Comparison of ENCODE assay signal across 1 cellular context in genomic region chr2:237209046-237209375, GRCh38.
TF ChIP-seq lines count a peak whose summit lies in the region.

No MANE protein-coding gene starts in this region.

TF ChIP-seq in GM23338, 12 proteins besides CTCF, POLR2A, EP300 and RAD21 (continued from another document):
- TF ChIP-seq, protein P1, sequence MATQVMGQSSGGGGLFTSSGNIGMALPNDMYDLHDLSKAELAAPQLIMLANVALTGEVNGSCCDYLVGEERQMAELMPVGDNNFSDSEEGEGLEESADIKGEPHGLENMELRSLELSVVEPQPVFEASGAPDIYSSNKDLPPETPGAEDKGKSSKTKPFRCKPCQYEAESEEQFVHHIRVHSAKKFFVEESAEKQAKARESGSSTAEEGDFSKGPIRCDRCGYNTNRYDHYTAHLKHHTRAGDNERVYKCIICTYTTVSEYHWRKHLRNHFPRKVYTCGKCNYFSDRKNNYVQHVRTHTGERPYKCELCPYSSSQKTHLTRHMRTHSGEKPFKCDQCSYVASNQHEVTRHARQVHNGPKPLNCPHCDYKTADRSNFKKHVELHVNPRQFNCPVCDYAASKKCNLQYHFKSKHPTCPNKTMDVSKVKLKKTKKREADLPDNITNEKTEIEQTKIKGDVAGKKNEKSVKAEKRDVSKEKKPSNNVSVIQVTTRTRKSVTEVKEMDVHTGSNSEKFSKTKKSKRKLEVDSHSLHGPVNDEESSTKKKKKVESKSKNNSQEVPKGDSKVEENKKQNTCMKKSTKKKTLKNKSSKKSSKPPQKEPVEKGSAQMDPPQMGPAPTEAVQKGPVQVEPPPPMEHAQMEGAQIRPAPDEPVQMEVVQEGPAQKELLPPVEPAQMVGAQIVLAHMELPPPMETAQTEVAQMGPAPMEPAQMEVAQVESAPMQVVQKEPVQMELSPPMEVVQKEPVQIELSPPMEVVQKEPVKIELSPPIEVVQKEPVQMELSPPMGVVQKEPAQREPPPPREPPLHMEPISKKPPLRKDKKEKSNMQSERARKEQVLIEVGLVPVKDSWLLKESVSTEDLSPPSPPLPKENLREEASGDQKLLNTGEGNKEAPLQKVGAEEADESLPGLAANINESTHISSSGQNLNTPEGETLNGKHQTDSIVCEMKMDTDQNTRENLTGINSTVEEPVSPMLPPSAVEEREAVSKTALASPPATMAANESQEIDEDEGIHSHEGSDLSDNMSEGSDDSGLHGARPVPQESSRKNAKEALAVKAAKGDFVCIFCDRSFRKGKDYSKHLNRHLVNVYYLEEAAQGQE (IDR thresholded peaks at IDR 0.05; ENCODE audit: unreplicated experiment), result no peak
TF ChIP-seq in GM23338: peak in this region for 0.
